ENCODE assay signal across 15 cellular contexts in genomic region chr4:123401466-123402175, GRCh38. TPM values are rescaled to one million over a fixed set of nuclear protein-coding genes. Genes with fewer than 3 reads are reported as not detected.
A peak's percentile ranks its signal among the peaks of the same experiment; 100 is the strongest.
DNase-seq lines count a peak whose midpoint lies in the region; TF ChIP-seq lines count a peak whose summit lies in the region.
"Had no signal": no experiment of that assay in that cellular context is flagged by ENCODE, and none has a peak within 500 bp of the region (broad histone marks: within the 10 kb centered on the region; RNA-seq: fewer than 3 reads in every experiment).

No MANE protein-coding gene starts in this region.

- H2BK15ac ChIP-seq in mesendoderm (replicated peaks; ENCODE audit: low read depth): no peak overlapping the region

- no peak overlapping the region for H4K5ac ChIP-seq in mesendoderm (ENCODE audit: low read length)

- H3K4me1 ChIP-seq in breast epithelium: peaks cover 0 to 6% of the 10 kb centered on the region in 2 donors
- H3K4me1 ChIP-seq in mesendoderm (ENCODE audit: control insufficient read depth, low read depth, low read length): no peaks in the 10 kb centered on the region
- no peaks in the 10 kb centered on the region for H3K4me1 ChIP-seq in testis

- WGBS in mesendoderm (ENCODE audit: extremely low coverage, insufficient coverage, low lambda C conversion rate): no CpG with 5 or more reads among the region's 8 CpGs
- WGBS in testis, 2 donors: 44 to 52% methylated on average over 8 of the region's 8 CpGs

- no peaks in the 10 kb centered on the region for H3K27me3 Mint-ChIP-seq in activated CD4-positive, alpha-beta T cell treated with anti-CD3 and anti-CD28 coated beads, Interleukin-2, amount 10 ng/mL, durations not matched to agents 24 days and 14 days

- H3K36me3 Mint-ChIP-seq in activated CD4-positive, alpha-beta T cell treated with anti-CD3 and anti-CD28 coated beads, Interleukin-2, amount 10 ng/mL, durations not matched to agents 24 days and 14 days (ENCODE audit: low read depth): peaks cover 61% of the 10 kb centered on the region

- H3K4me2 ChIP-seq in mesendoderm (ENCODE audit: low read length): no peak overlapping the region

- H3K27ac ChIP-seq in breast epithelium (peak overlapping the region; percentile 95 to 98), mesendoderm (ENCODE audit: low read depth, low read length) (no peak overlapping the region), testis (peak overlapping the region; percentile 93)
- H3K27ac ChIP-seq: RWPE1 had no signal

- DNase-seq in activated CD4-positive, alpha-beta T cell treated with anti-CD3 and anti-CD28 coated beads, Interleukin-2, amount 10 ng/mL, durations not matched to agents 24 days and 14 days: no peak
- DNase-seq in activated CD4-positive, alpha-beta T cell treated with anti-CD3 and anti-CD28 coated beads for 48 hours: no peak
- no peak for DNase-seq in breast epithelium (ENCODE audit: low spot score in 2 of 2)
- peak; percentile 19 for DNase-seq in mesendoderm
- DNase-seq in testis: no peak
- DNase-seq in CD1c-positive myeloid dendritic cell (ENCODE audit: extremely low spot score): no peak
- DNase-seq in cortex of kidney (lab: John Stamatoyannopoulos, UW): no peak
- DNase-seq in HuH-7.5 (ENCODE audit: low spot score): no peak
- DNase-seq: activated B cell treated with CpG ODN at 0.5 μM for 24 hours, amniotic stem cell, EL, erythroblast, KG1, NCI-H2171 had no signal

- intact Hi-C loops in activated CD4-positive, alpha-beta T cell treated with anti-CD3 and anti-CD28 coated beads, Interleukin-2, amount 10 ng/mL, durations not matched to agents 24 days and 14 days (cut with micrococcal nuclease): no loop called here
- intact Hi-C loops in breast epithelium (cut with DNase I; ENCODE audit: low total_unique reads): no loop called here
- intact Hi-C loops in testis (cut with DNase I; ENCODE audit: low total_unique reads): no loop called here

- TF ChIP-seq CTCF in breast epithelium (IDR thresholded peaks at IDR 0.05) (no peak), testis (IDR thresholded peaks at IDR 0.05) (no peak)

- no peak overlapping the region for H3K9ac ChIP-seq in mesendoderm (ENCODE audit: low read length)

- peak overlapping the region; percentile 25 for H3K56ac ChIP-seq in mesendoderm (ENCODE audit: low read length)

- no peak overlapping the region for H4K8ac ChIP-seq in mesendoderm (ENCODE audit: low read depth, low read length)

- H3K4me3 ChIP-seq in breast epithelium: peak overlapping the region; percentile 82 to 92 (median 83)
- H3K4me3 ChIP-seq in mesendoderm (ENCODE audit: low read length): no peak overlapping the region
- no peak overlapping the region for H3K4me3 ChIP-seq in testis

- peaks cover 12% of the 10 kb centered on the region for H3K79me1 ChIP-seq in mesendoderm (ENCODE audit: low read length)

- H3K4me3 Mint-ChIP-seq in activated CD4-positive, alpha-beta T cell treated with anti-CD3 and anti-CD28 coated beads, Interleukin-2, amount 10 ng/mL, durations not matched to agents 24 days and 14 days: peak overlapping the region; percentile 84
- H3K4me3 Mint-ChIP-seq: activated B cell treated with CpG ODN at 0.5 μM for 24 hours had no signal

- H2BK5ac ChIP-seq in mesendoderm (ENCODE audit: low read length): peak overlapping the region; percentile 40

- no peaks in the 10 kb centered on the region for H3K27me3 ChIP-seq in breast epithelium
- H3K27me3 ChIP-seq in mesendoderm (ENCODE audit: insufficient read depth, low read length, poor library complexity): no peaks in the 10 kb centered on the region
- H3K27me3 ChIP-seq in testis: no peaks in the 10 kb centered on the region

- peak overlapping the region; percentile 62 for H2AK5ac ChIP-seq in mesendoderm (ENCODE audit: low read length)

- no peak overlapping the region for H3K23ac ChIP-seq in mesendoderm (ENCODE audit: low read length)

- H3K36me3 ChIP-seq in breast epithelium (no peaks in the 10 kb centered on the region), mesendoderm (ENCODE audit: control insufficient read depth, insufficient read depth, low read length) (peaks cover 5% of the 10 kb centered on the region), testis (ENCODE audit: low read depth, missing control alignments) (no peaks in the 10 kb centered on the region)

- TF ChIP-seq POLR2A in breast epithelium (IDR thresholded peaks at IDR 0.05): no peak
- TF ChIP-seq POLR2A in testis (IDR thresholded peaks at IDR 0.05): no peak

- H3K79me2 ChIP-seq in mesendoderm (ENCODE audit: control insufficient read depth, insufficient read depth, low read length): peaks cover 40% of the 10 kb centered on the region

- H3K18ac ChIP-seq in mesendoderm (ENCODE audit: low read length): peak overlapping the region; percentile 46

- no peak overlapping the region for H2BK120ac ChIP-seq in mesendoderm (ENCODE audit: low read depth, low read length)

- H3K9me3 ChIP-seq in breast epithelium (no peaks in the 10 kb centered on the region), testis (no peaks in the 10 kb centered on the region)

- H3K4ac ChIP-seq in mesendoderm (ENCODE audit: low read depth, low read length): no peak overlapping the region

- H3K4me1 Mint-ChIP-seq in activated CD4-positive, alpha-beta T cell treated with anti-CD3 and anti-CD28 coated beads, Interleukin-2, amount 10 ng/mL, durations not matched to agents 24 days and 14 days: peaks cover 43% of the 10 kb centered on the region

- peak overlapping the region; percentile 63 for H3K27ac Mint-ChIP-seq in activated CD4-positive, alpha-beta T cell treated with anti-CD3 and anti-CD28 coated beads, Interleukin-2, amount 10 ng/mL, durations not matched to agents 24 days and 14 days
- H3K27ac Mint-ChIP-seq: activated B cell treated with CpG ODN at 0.5 μM for 24 hours had no signal

- no peaks in the 10 kb centered on the region for H3K9me3 Mint-ChIP-seq in activated CD4-positive, alpha-beta T cell treated with anti-CD3 and anti-CD28 coated beads, Interleukin-2, amount 10 ng/mL, durations not matched to agents 24 days and 14 days
- H3K9me3 Mint-ChIP-seq: activated B cell treated with CpG ODN at 0.5 μM for 24 hours had no signal

RNA-seq across cellular contexts. Expression of gene SPRY1, which starts 5.0 kb away (rescaled TPM):
- total RNA-seq in activated CD4-positive, alpha-beta T cell treated with anti-CD3 and anti-CD28 coated beads, Interleukin-2, amount 10 ng/mL, durations not matched to agents 24 days and 14 days: 60.2 and 60.5 TPM in 2 replicates
- total RNA-seq in breast epithelium (100 to 1,000 TPM in 2 of 3 donors, 10 to 100 TPM in 1; 82.1 to 233 (median 103) TPM), testis (10 to 100 TPM; 36.0 to 52.0 TPM)
- 30.5 TPM for polyA plus RNA-seq in mesendoderm (2013, experiment 1 of 2)
- 33.4 TPM for polyA plus RNA-seq in mesendoderm (2013, experiment 2 of 2)
- 30.2 TPM for polyA plus RNA-seq in testis (ENCODE audit: insufficient read depth, low read depth, low replicate concordance)

Comparison
In these comparisons a context has a peak if more than half of its experiments do, and no peak if none do; other contexts are left out.
1. H3K4me3 ChIP-seq: peak in breast epithelium (3 of 3); none in mesendoderm (single experiment) and testis (0 of 2).